ENCODE assay signal across 6 cellular contexts in the genomic region with DNA sequence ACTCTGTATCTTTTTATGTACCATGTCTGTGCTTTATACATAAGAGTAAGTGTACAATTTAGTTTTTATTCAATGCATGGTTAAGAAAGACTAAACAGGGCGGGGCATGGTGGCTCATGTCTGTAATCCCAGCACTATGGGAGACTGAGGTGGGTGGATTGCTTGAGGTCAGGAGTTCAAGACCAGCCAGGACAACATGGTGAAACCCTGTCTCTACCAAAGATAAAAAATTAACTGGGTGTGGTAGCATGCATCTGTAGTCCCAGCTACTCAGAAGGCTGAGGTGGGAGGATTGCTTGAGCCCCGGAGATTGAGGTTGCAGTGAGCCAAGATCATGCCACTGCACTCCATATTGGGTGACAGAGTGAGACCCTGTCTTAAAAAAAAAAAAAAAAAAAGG. TPM values are rescaled to one million over a fixed set of nuclear protein-coding genes. Genes with fewer than 3 reads are reported as not detected.
DNase-seq lines count a peak whose midpoint lies in the region; ATAC-seq and TF ChIP-seq lines count a peak whose summit lies in the region.
"Not testable (repeated sequence)": the region's sequence is repeated elsewhere in the genome, so short reads cannot be mapped to it uniquely, and the experiment has no call there.

No MANE protein-coding gene starts in this region.

- peaks cover 10% of the 10 kb centered on the region for H3K36me3 Mint-ChIP-seq in CD8-positive, alpha-beta T cell
- not testable (repeated sequence) for H3K36me3 Mint-ChIP-seq in HFFc6 (ENCODE audit: low read depth); effector memory CD8-positive, alpha-beta T cell (ENCODE audit: insufficient read depth)
- H3K36me3 Mint-ChIP-seq in activated CD4-positive, alpha-beta T cell treated with anti-CD3 and anti-CD28 coated beads, Interleukin-2, amount 10 ng/mL, durations not matched to agents 7 days and 5 days (ENCODE audit: low read depth), result peaks cover 11% of the 10 kb centered on the region
- peaks cover 29% of the 10 kb centered on the region for H3K36me3 Mint-ChIP-seq in activated T-helper 17 cell treated with anti-CD3 and anti-CD28 coated beads, Interleukin-2, amount 50 U/mL, for 72 hours (ENCODE audit: low read depth)

- peaks cover 40% of the 10 kb centered on the region for H3K4me1 ChIP-seq in CD8-positive, alpha-beta T cell (ENCODE audit: insufficient read depth, low read length)
- H3K4me1 ChIP-seq in right atrium auricular region, result peaks cover 0 to 34% of the 10 kb centered on the region in 2 donors

- CTCF ChIA-PET in CD8-positive, alpha-beta T cell (lab: Charles Lee), result interaction anchor here (0.7 to 0.9 kb wide), 3 partner anchors 10 to 40 kb away, joined by 3 read pairs; no protein-coding TSS in a partner anchor
- CTCF ChIA-PET in activated CD4-positive, alpha-beta T cell treated with anti-CD3 and anti-CD28 coated beads, Interleukin-2, amount 10 ng/mL, durations not matched to agents 7 days and 5 days (lab: Charles Lee), result interaction anchor here (0.6 to 1.0 kb wide), 3 partner anchors 15 to 123 kb away, joined by 3 read pairs; a partner anchor contains a TSS

- peak overlapping the region; percentile 45 for H3K27ac Mint-ChIP-seq in CD8-positive, alpha-beta T cell
- peak overlapping the region; percentile 56; the same call in 1 of the 2 replicates for H3K27ac Mint-ChIP-seq in HFFc6
- peak overlapping the region; percentile 19 for H3K27ac Mint-ChIP-seq in activated CD4-positive, alpha-beta T cell treated with anti-CD3 and anti-CD28 coated beads, Interleukin-2, amount 10 ng/mL, durations not matched to agents 7 days and 5 days
- peak overlapping the region; percentile 24 for H3K27ac Mint-ChIP-seq in activated T-helper 17 cell treated with anti-CD3 and anti-CD28 coated beads, Interleukin-2, amount 50 U/mL, for 72 hours
- H3K27ac Mint-ChIP-seq in effector memory CD8-positive, alpha-beta T cell, result peak overlapping the region; percentile 8 to 80

- not testable (repeated sequence) for H3K4me3 ChIP-seq in CD8-positive, alpha-beta T cell (ENCODE audit: low read depth, low read length); right atrium auricular region

- TF ChIP-seq CTCF in CD8-positive, alpha-beta T cell (IDR thresholded peaks at IDR 0.05); HFFc6 (IDR thresholded peaks at IDR 0.05); right atrium auricular region (IDR thresholded peaks at IDR 0.05): not testable (repeated sequence)

- DNase-seq in CD8-positive, alpha-beta T cell; HFFc6; activated CD4-positive, alpha-beta T cell treated with anti-CD3 and anti-CD28 coated beads, Interleukin-2, amount 10 ng/mL, durations not matched to agents 7 days and 5 days; effector memory CD8-positive, alpha-beta T cell: not testable (repeated sequence)
- DNase-seq in right atrium auricular region (ENCODE audit: low spot score), result peak; percentile 47

- POLR2A ChIA-PET in CD8-positive, alpha-beta T cell (lab: Charles Lee); activated CD4-positive, alpha-beta T cell treated with anti-CD3 and anti-CD28 coated beads, Interleukin-2, amount 10 ng/mL, durations not matched to agents 7 days and 5 days (lab: Charles Lee): not testable (repeated sequence)

- H3K27me3 ChIP-seq in CD8-positive, alpha-beta T cell (ENCODE audit: insufficient read depth, low read length); right atrium auricular region: not testable (repeated sequence)

- intact Hi-C loops in CD8-positive, alpha-beta T cell (cut with DNase I, micrococcal nuclease), result not testable (repeated sequence)

- H3K4me1 Mint-ChIP-seq in CD8-positive, alpha-beta T cell (ENCODE audit: low read depth), result peaks cover 59% of the 10 kb centered on the region
- peaks cover 27% of the 10 kb centered on the region for H3K4me1 Mint-ChIP-seq in HFFc6 (ENCODE audit: low read depth)
- H3K4me1 Mint-ChIP-seq in activated CD4-positive, alpha-beta T cell treated with anti-CD3 and anti-CD28 coated beads, Interleukin-2, amount 10 ng/mL, durations not matched to agents 7 days and 5 days, result peaks cover 42% of the 10 kb centered on the region
- H3K4me1 Mint-ChIP-seq in activated T-helper 17 cell treated with anti-CD3 and anti-CD28 coated beads, Interleukin-2, amount 50 U/mL, for 72 hours, result peaks cover 24% of the 10 kb centered on the region
- H3K4me1 Mint-ChIP-seq in effector memory CD8-positive, alpha-beta T cell (ENCODE audit: low read depth in 2 of 2), result peaks cover 38 to 47% of the 10 kb centered on the region in 2 donors

- not testable (repeated sequence) for H3K27ac ChIP-seq in CD8-positive, alpha-beta T cell (ENCODE audit: low read depth, low read length); right atrium auricular region

- not testable (repeated sequence) for H3K4me3 Mint-ChIP-seq in CD8-positive, alpha-beta T cell; HFFc6; activated CD4-positive, alpha-beta T cell treated with anti-CD3 and anti-CD28 coated beads, Interleukin-2, amount 10 ng/mL, durations not matched to agents 7 days and 5 days; activated T-helper 17 cell treated with anti-CD3 and anti-CD28 coated beads, Interleukin-2, amount 50 U/mL, for 72 hours; effector memory CD8-positive, alpha-beta T cell

- not testable (repeated sequence) for H3K36me3 ChIP-seq in CD8-positive, alpha-beta T cell (ENCODE audit: insufficient read depth, low read length); right atrium auricular region

- H3K9me3 Mint-ChIP-seq in CD8-positive, alpha-beta T cell; HFFc6; activated CD4-positive, alpha-beta T cell treated with anti-CD3 and anti-CD28 coated beads, Interleukin-2, amount 10 ng/mL, durations not matched to agents 7 days and 5 days; activated T-helper 17 cell treated with anti-CD3 and anti-CD28 coated beads, Interleukin-2, amount 50 U/mL, for 72 hours; effector memory CD8-positive, alpha-beta T cell: not testable (repeated sequence)

- not testable (repeated sequence) for H3K9me3 ChIP-seq in CD8-positive, alpha-beta T cell (ENCODE audit: low read length); right atrium auricular region

- not testable (repeated sequence) for ATAC-seq in CD8-positive, alpha-beta T cell; activated T-helper 17 cell treated with anti-CD3 and anti-CD28 coated beads, Interleukin-2, amount 50 U/mL, for 72 hours (replicated peaks); effector memory CD8-positive, alpha-beta T cell (replicated peaks)

- not testable (repeated sequence) for H3K27me3 Mint-ChIP-seq in CD8-positive, alpha-beta T cell (ENCODE audit: low read depth); HFFc6 (ENCODE audit: insufficient read depth); activated CD4-positive, alpha-beta T cell treated with anti-CD3 and anti-CD28 coated beads, Interleukin-2, amount 10 ng/mL, durations not matched to agents 7 days and 5 days; activated T-helper 17 cell treated with anti-CD3 and anti-CD28 coated beads, Interleukin-2, amount 50 U/mL, for 72 hours; effector memory CD8-positive, alpha-beta T cell

RNA-seq across cellular contexts. Expression of a gene that starts 15.5 kb away (rescaled TPM):
- 10 to 100 TPM; 51.7 to 58.7 TPM for total RNA-seq in CD8-positive, alpha-beta T cell
- 100 to 1,000 TPM; 116 to 132 (median 122) TPM for total RNA-seq in HFFc6 (2021; fragmentation: NEBNext Ultra II Directional; extraction: Animal tissue kit (Norgen Biotek cat#: 25700))
- 10 to 100 TPM; 64.8 to 64.9 TPM for total RNA-seq in activated CD4-positive, alpha-beta T cell treated with anti-CD3 and anti-CD28 coated beads, Interleukin-2, amount 10 ng/mL, durations not matched to agents 7 days and 5 days
- 10 to 100 TPM; 61.8 to 77.1 TPM for total RNA-seq in activated T-helper 17 cell treated with anti-CD3 and anti-CD28 coated beads, Interleukin-2, amount 50 U/mL, for 72 hours
- 10 to 100 TPM; 47.3 to 54.6 TPM for total RNA-seq in right atrium auricular region

RNA-seq across cellular contexts. Expression of a gene that starts 50.6 kb away (rescaled TPM):
- 1 to 10 TPM; 6.6 to 7.6 TPM for total RNA-seq in CD8-positive, alpha-beta T cell
- total RNA-seq in HFFc6 (2021; fragmentation: NEBNext Ultra II Directional; extraction: Animal tissue kit (Norgen Biotek cat#: 25700)), result 10 to 100 TPM; 17.6 to 23.2 (median 20.8) TPM
- 10 to 100 TPM; 30.4 to 36.3 TPM for total RNA-seq in activated CD4-positive, alpha-beta T cell treated with anti-CD3 and anti-CD28 coated beads, Interleukin-2, amount 10 ng/mL, durations not matched to agents 7 days and 5 days
- total RNA-seq in activated T-helper 17 cell treated with anti-CD3 and anti-CD28 coated beads, Interleukin-2, amount 50 U/mL, for 72 hours, result 10 to 100 TPM; 26.2 to 34.4 TPM
- total RNA-seq in right atrium auricular region, result 1 to 10 TPM; 3.2 to 5.0 TPM

RNA-seq across cellular contexts. Expression of a gene that starts 56.1 kb away (rescaled TPM):
- total RNA-seq in CD8-positive, alpha-beta T cell, result 1 to 10 TPM; 7.5 to 8.9 TPM
- 10 to 100 TPM; 89.4 to 95.2 (median 93.0) TPM for total RNA-seq in HFFc6 (2021; fragmentation: NEBNext Ultra II Directional; extraction: Animal tissue kit (Norgen Biotek cat#: 25700))
- total RNA-seq in activated CD4-positive, alpha-beta T cell treated with anti-CD3 and anti-CD28 coated beads, Interleukin-2, amount 10 ng/mL, durations not matched to agents 7 days and 5 days, result 10 to 100 TPM; 64.1 to 65.8 TPM
- 100 to 1,000 TPM in 1 of 2 donors, 10 to 100 TPM in 1; 68.4 to 102 TPM for total RNA-seq in activated T-helper 17 cell treated with anti-CD3 and anti-CD28 coated beads, Interleukin-2, amount 50 U/mL, for 72 hours
- 10 to 100 TPM; 16.1 to 29.4 TPM for total RNA-seq in right atrium auricular region
